ENCODE assay signal across 1 cellular context in the genomic region with DNA sequence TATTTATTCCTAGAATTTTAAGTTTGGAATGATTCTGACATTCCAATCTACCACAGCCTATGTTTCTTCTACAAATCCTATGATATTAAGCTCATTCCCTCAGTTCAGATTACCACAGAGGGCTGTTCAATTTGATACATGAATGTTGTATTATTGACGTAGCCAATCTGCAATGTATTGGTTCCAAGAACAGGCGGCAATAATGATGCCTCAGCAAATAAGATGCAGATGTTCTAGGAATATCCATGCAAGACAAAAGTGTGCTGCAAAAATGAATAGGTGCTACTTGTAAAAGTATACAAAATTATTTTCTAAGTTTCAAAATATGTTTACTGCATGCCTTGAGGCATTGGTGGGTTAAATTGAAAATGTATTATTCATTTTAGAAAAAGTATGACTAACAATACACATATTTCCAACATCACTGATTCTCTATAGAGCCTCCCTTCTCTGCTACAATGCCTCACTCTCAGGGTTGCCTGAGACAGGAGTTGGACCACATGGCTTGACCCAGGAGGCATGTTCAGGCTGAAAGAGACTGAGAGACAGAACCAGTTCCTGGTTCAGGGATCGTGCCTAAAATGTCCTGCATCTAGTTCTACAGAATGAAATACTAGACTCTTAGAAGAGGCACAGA.
TF ChIP-seq lines count a peak whose summit lies in the region.

No MANE protein-coding gene starts in this region.

TF ChIP-seq in K562, 482 proteins besides CTCF, POLR2A, EP300 and RAD21 (continued from another document):
- TF ChIP-seq C11orf30 (IDR thresholded peaks at IDR 0.05; ENCODE audit: low read depth), result 0 out of 2 replicates have a peak, but pooled peaks have one; percentile 10
